29 cellular contexts compared by ENCODE assay signal in genomic region chr6:47492355-47492754, GRCh38.
"Had no signal": no experiment of that assay in that cellular context is flagged by ENCODE, and none has a peak within 500 bp of the region (broad histone marks: within the 10 kb centered on the region; RNA-seq: fewer than 3 reads in every experiment).

No MANE protein-coding gene starts in this region.

- H3K27me3 ChIP-seq: brain microvascular endothelial cell, dorsolateral prefrontal cortex, esophagus muscularis mucosa, foreskin keratinocyte, gastrocnemius medialis, heart left ventricle had no signal

- H3K4me3 ChIP-seq: coronary artery, dorsolateral prefrontal cortex, esophagus muscularis mucosa, gastrocnemius medialis, heart left ventricle had no signal

- H3K27me3 Mint-ChIP-seq: activated CD8-positive, alpha-beta T cell treated with anti-CD3 and anti-CD28 coated beads for 36 hours; activated naive CD8-positive, alpha-beta T cell; activated T-helper 17 cell treated with anti-CD3 and anti-CD28 coated beads, Interleukin-2, amount 50 U/mL, for 72 hours; central memory CD8-positive, alpha-beta T cell; dendritic cell treated with granulocyte-macrophage colony-stimulating factor and Interleukin-4, amounts not matched to agents 40 ng/mL and 50 ng/mL, for 4 days had no signal

- H3K9me3 ChIP-seq: esophagus muscularis mucosa, gastrocnemius medialis, heart left ventricle had no signal

- H3K27ac Mint-ChIP-seq: activated CD8-positive, alpha-beta T cell treated with anti-CD3 and anti-CD28 coated beads for 36 hours; activated naive CD8-positive, alpha-beta T cell; activated T-helper 17 cell treated with anti-CD3 and anti-CD28 coated beads, Interleukin-2, amount 50 U/mL, for 72 hours; dendritic cell treated with granulocyte-macrophage colony-stimulating factor and Interleukin-4, amounts not matched to agents 40 ng/mL and 50 ng/mL, for 4 days; endodermal cell had no signal

- H3K9me3 Mint-ChIP-seq: activated CD8-positive, alpha-beta T cell treated with anti-CD3 and anti-CD28 coated beads for 36 hours; activated T-cell treated with anti-CD3 and anti-CD28 coated beads, Interleukin-2, amount 50 U/mL, for 4 hours; activated T-helper 17 cell treated with anti-CD3 and anti-CD28 coated beads, Interleukin-2, amount 50 U/mL, for 72 hours; central memory CD8-positive, alpha-beta T cell; dendritic cell treated with granulocyte-macrophage colony-stimulating factor and Interleukin-4, amounts not matched to agents 40 ng/mL and 50 ng/mL, for 4 days had no signal

- H3K36me3 ChIP-seq: brain microvascular endothelial cell, esophagus muscularis mucosa, gastrocnemius medialis, heart left ventricle had no signal

- ATAC-seq: activated CD8-positive, alpha-beta T cell treated with anti-CD3 and anti-CD28 coated beads for 36 hours; activated T-cell treated with anti-CD3 and anti-CD28 coated beads, Interleukin-2, amount 50 U/mL, for 4 hours; activated T-helper 17 cell treated with anti-CD3 and anti-CD28 coated beads, Interleukin-2, amount 50 U/mL, for 72 hours; foreskin keratinocyte; gastrocnemius medialis; heart left ventricle had no signal

- H3K27ac ChIP-seq: brain microvascular endothelial cell, coronary artery, dorsolateral prefrontal cortex, esophagus muscularis mucosa, foreskin keratinocyte, gastrocnemius medialis, heart left ventricle had no signal

- H3K4me3 Mint-ChIP-seq: activated CD8-positive, alpha-beta T cell treated with anti-CD3 and anti-CD28 coated beads for 36 hours; activated naive CD8-positive, alpha-beta T cell; activated T-cell treated with anti-CD3 and anti-CD28 coated beads, Interleukin-2, amount 50 U/mL, for 4 hours; activated T-helper 17 cell treated with anti-CD3 and anti-CD28 coated beads, Interleukin-2, amount 50 U/mL, for 72 hours; central memory CD8-positive, alpha-beta T cell; dendritic cell treated with granulocyte-macrophage colony-stimulating factor and Interleukin-4, amounts not matched to agents 40 ng/mL and 50 ng/mL, for 4 days; endodermal cell had no signal

- DNase-seq: activated CD4-positive, alpha-beta T cell treated with anti-CD3 and anti-CD28 coated beads for 1 hour; activated CD4-positive, alpha-beta T cell treated with anti-CD3 and anti-CD28 coated beads for 48 hours; activated CD4-positive, alpha-beta T cell treated with anti-CD3 and anti-CD28 coated beads, Interleukin-2, amount 50 U/mL, for 1 hour; activated CD4-positive, alpha-beta T cell treated with anti-CD3 and anti-CD28 coated beads, Interleukin-2, amount 50 U/mL, for 48 hours; activated CD8-positive, alpha-beta memory T cell treated with anti-CD3 and anti-CD28 coated beads for 24 hours; activated CD8-positive, alpha-beta T cell treated with anti-CD3 and anti-CD28 coated beads for 36 hours; activated effector memory CD4-positive, alpha-beta T cell treated with Interleukin-2 at 50 U/mL for 16 hours; activated gamma-delta T cell treated with Interleukin-2 at 50 U/mL for 16 hours; activated naive CD4-positive, alpha-beta T cell treated with anti-CD3 and anti-CD28 coated beads, Interleukin-2, amount 50 U/mL, for 16 hours; activated naive CD4-positive, alpha-beta T cell treated with Interleukin-2 at 50 U/mL for 16 hours; activated T-cell treated with anti-CD3 and anti-CD28 coated beads, Interleukin-2, amount 50 U/mL, for 4 hours; amniotic stem cell; anterior cingulate cortex; brain microvascular endothelial cell; dorsolateral prefrontal cortex; effector memory CD4-positive, alpha-beta T cell; endodermal cell; erythroblast; foreskin keratinocyte; gastrocnemius medialis; glutamatergic neuron; heart left ventricle; T-helper 2 cell had no signal
